26 cellular contexts compared by ENCODE assay signal in the genomic region with DNA sequence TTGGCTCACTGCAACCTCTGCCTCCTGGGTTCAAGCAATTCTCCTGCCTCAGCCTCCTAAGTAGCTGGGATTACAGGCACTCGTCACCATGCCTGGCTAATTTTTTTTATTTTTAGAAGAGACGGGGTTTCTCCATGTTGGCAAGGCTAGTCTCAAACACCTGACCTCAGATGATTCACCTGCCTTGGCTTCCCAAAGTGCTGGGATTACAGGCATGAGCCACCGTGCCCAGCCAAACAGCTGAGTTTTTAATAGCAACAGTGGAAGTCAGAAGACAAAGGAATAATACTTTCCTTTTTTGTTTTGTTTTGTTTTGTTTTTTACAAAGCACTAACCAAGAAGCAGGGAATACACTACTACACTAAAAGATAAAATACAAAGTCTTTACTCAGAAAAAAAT. TPM values are rescaled to one million over a fixed set of nuclear protein-coding genes. Genes with fewer than 3 reads are reported as not detected.
"Had no signal": no experiment of that assay in that cellular context is flagged by ENCODE, and none has a peak within 500 bp of the region (broad histone marks: within the 10 kb centered on the region; RNA-seq: fewer than 3 reads in every experiment).

No MANE protein-coding gene starts in this region.

- H3K27ac ChIP-seq: coronary artery, gastroesophageal sphincter, heart left ventricle, hepatocyte, prostate gland, sigmoid colon, skin epidermis, suprapubic skin, transverse colon, upper lobe of right lung, uterus had no signal

- H3K4me1 Mint-ChIP-seq: mesothelial cell of epicardium; nephron progenitor cell; stimulated activated naive CD8-positive, alpha-beta T cell treated with anti-CD3 and anti-CD28 coated beads, Interleukin-15, amount 100 ng/mL, for 72 hours had no signal

- DNase-seq: dermis blood vessel endothelial cell; effector memory CD8-positive, alpha-beta T cell; heart left ventricle; kidney; mesenchymal stem cell; naive thymus-derived CD8-positive, alpha-beta T cell; nephron progenitor cell; nucleus accumbens; right cardiac atrium; sigmoid colon; stimulated activated CD4-positive, alpha-beta T cell treated with anti-CD3 and anti-CD28 coated beads, Interleukin-15, amount 100 ng/mL, for 24 hours; stimulated activated CD4-positive, alpha-beta T cell treated with anti-CD3 and anti-CD28 coated beads, Interleukin-2, amount 100 ng/mL, for 48 hours; stimulated activated naive B cell treated with anti-CD40 and anti-IgM and Interleukin-4, amounts not matched to agents 10 μg/mL and 1 μg/mL and 100 μg/mL, for 72 hours; stimulated activated naive CD8-positive, alpha-beta T cell treated with anti-CD3 and anti-CD28 coated beads, Interleukin-15, amount 100 ng/mL, for 72 hours; transverse colon; upper lobe of right lung; uterus had no signal

- H3K36me3 ChIP-seq: prostate gland, sigmoid colon, suprapubic skin, transverse colon, upper lobe of right lung, uterus had no signal

- H3K9me3 ChIP-seq: gastroesophageal sphincter, heart left ventricle, prostate gland, sigmoid colon, suprapubic skin, transverse colon, upper lobe of right lung, uterus had no signal

- H2AFZ ChIP-seq: hepatocyte had no signal

- ATAC-seq: effector memory CD8-positive, alpha-beta T cell; gastroesophageal sphincter; left lobe of liver; naive thymus-derived CD8-positive, alpha-beta T cell; right cardiac atrium; stimulated activated naive B cell treated with anti-CD40 and anti-IgM and Interleukin-4, amounts not matched to agents 10 μg/mL and 1 μg/mL and 100 μg/mL, for 72 hours; stimulated activated naive CD8-positive, alpha-beta T cell treated with anti-CD3 and anti-CD28 coated beads, Interleukin-15, amount 100 ng/mL, for 72 hours; upper lobe of right lung had no signal

- H3K27me3 ChIP-seq: gastroesophageal sphincter, heart left ventricle, hepatocyte, sigmoid colon, suprapubic skin, transverse colon, upper lobe of right lung, uterus had no signal

- H3K4me1 ChIP-seq: gastroesophageal sphincter, heart left ventricle, prostate gland, sigmoid colon, suprapubic skin, transverse colon, upper lobe of right lung, uterus had no signal

- H3K4me3 ChIP-seq: coronary artery, gastroesophageal sphincter, heart left ventricle, hepatocyte, lung, prostate gland, sigmoid colon, skin epidermis, suprapubic skin, transverse colon, upper lobe of right lung, uterus had no signal

- H3K79me2 ChIP-seq: hepatocyte had no signal

- H3K27me3 Mint-ChIP-seq: effector memory CD8-positive, alpha-beta T cell; naive thymus-derived CD8-positive, alpha-beta T cell; stimulated activated naive B cell treated with anti-CD40 and anti-IgM and Interleukin-4, amounts not matched to agents 10 μg/mL and 1 μg/mL and 100 μg/mL, for 72 hours; stimulated activated naive CD8-positive, alpha-beta T cell treated with anti-CD3 and anti-CD28 coated beads, Interleukin-15, amount 100 ng/mL, for 72 hours had no signal

- H3K4me2 ChIP-seq: hepatocyte had no signal

- H3K9me3 Mint-ChIP-seq: stimulated activated naive CD8-positive, alpha-beta T cell treated with anti-CD3 and anti-CD28 coated beads, Interleukin-15, amount 100 ng/mL, for 72 hours had no signal

- H3K27ac Mint-ChIP-seq: mesothelial cell of epicardium; stimulated activated naive CD8-positive, alpha-beta T cell treated with anti-CD3 and anti-CD28 coated beads, Interleukin-15, amount 100 ng/mL, for 72 hours had no signal

- H3K4me3 Mint-ChIP-seq: effector memory CD8-positive, alpha-beta T cell; mesothelial cell of epicardium; nephron progenitor cell; stimulated activated naive B cell treated with anti-CD40 and anti-IgM and Interleukin-4, amounts not matched to agents 10 μg/mL and 1 μg/mL and 100 μg/mL, for 72 hours; stimulated activated naive CD8-positive, alpha-beta T cell treated with anti-CD3 and anti-CD28 coated beads, Interleukin-15, amount 100 ng/mL, for 72 hours had no signal

- H3K36me3 Mint-ChIP-seq: mesothelial cell of epicardium had no signal

RNA-seq across cellular contexts. Expression of gene GPR75, which starts 16.9 kb away (rescaled TPM):
- polyA plus RNA-seq: hepatocyte had no signal
